11 cellular contexts compared by ENCODE assay signal in the genomic region with DNA sequence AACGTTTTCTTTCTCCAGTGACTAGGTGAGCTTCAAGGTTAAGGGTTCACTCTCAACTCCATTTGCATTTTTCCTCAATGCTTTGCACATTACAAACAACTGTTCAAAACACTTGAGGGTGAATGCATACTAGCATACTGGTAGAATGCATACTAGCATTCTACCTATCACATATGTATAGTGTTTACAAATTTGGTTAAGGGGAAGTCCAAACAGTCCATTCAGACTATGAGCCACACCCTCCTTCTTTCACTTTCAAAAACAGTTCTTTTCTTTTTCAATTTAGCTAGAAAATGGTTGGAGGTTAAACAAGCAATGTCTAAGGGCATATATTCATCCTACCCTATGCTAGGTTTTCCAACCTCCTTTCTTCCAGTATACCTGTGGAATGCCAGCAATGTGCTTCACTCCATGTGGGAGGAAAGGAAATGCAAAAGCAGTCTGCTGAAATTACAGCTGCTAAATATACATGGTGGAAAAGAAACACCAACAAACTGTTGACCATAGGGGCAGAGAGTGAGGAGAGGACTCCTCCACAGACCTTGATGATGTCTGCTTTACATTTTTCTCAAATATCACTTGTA.
DNase-seq lines count a peak whose midpoint lies in the region; ATAC-seq and TF ChIP-seq lines count a peak whose summit lies in the region.
"Had no signal": no experiment of that assay in that cellular context is flagged by ENCODE, and none has a peak within 500 bp of the region (broad histone marks: within the 10 kb centered on the region; RNA-seq: fewer than 3 reads in every experiment).

No MANE protein-coding gene starts in this region.

- H3K4me3 Mint-ChIP-seq in endothelial cell (ENCODE audit: unreplicated experiment) (peak overlapping the region; percentile 87), Calu3 (ENCODE audit: low read depth, unreplicated experiment) (no peak overlapping the region)
- H3K4me3 Mint-ChIP-seq: type B pancreatic cell had no signal

- no peak overlapping the region for H3K27ac ChIP-seq in SJCRH30

- BruUV-seq in Calu3 (replicated peaks; lab: Mats Ljungman, UMichigan): no TSS peak

- no peaks in the 10 kb centered on the region for H3K27me3 ChIP-seq in SJCRH30

- H3K36me3 Mint-ChIP-seq in endothelial cell (ENCODE audit: low read depth, unreplicated experiment) (peaks cover 91% of the 10 kb centered on the region), Calu3 (ENCODE audit: insufficient read depth, unreplicated experiment) (peaks cover 15% of the 10 kb centered on the region)

- CTCF ChIA-PET in Calu3 (lab: Charles Lee): no interaction called here

- H3K27ac Mint-ChIP-seq in endothelial cell (ENCODE audit: unreplicated experiment) (no peak overlapping the region), Calu3 (ENCODE audit: unreplicated experiment) (no peak overlapping the region)
- H3K27ac Mint-ChIP-seq: type B pancreatic cell had no signal

- no peak overlapping the region for H3K4me3 ChIP-seq in SJCRH30

- H3K4me1 Mint-ChIP-seq in endothelial cell (ENCODE audit: unreplicated experiment) (peaks cover 14% of the 10 kb centered on the region), Calu3 (ENCODE audit: low read depth, unreplicated experiment) (no peaks in the 10 kb centered on the region)

- H3K27me3 Mint-ChIP-seq in endothelial cell (ENCODE audit: unreplicated experiment): peaks cover 25% of the 10 kb centered on the region
- no peaks in the 10 kb centered on the region for H3K27me3 Mint-ChIP-seq in Calu3 (ENCODE audit: unreplicated experiment)
- H3K27me3 Mint-ChIP-seq: type B pancreatic cell had no signal

- no peaks in the 10 kb centered on the region; the same call in 1 of the 2 replicates for H3K9me3 ChIP-seq in SJCRH30 (replicated peaks)

- H3K9me3 Mint-ChIP-seq in endothelial cell (ENCODE audit: unreplicated experiment) (no peaks in the 10 kb centered on the region), Calu3 (ENCODE audit: low read depth, unreplicated experiment) (no peaks in the 10 kb centered on the region)

- H3K36me3 ChIP-seq in SJCRH30: peaks cover 91% of the 10 kb centered on the region

- intact Hi-C loops in Calu3 (cut with micrococcal nuclease; ENCODE audit: unreplicated experiment): no loop called here

- ATAC-seq in GM18520 (IDR thresholded peaks at IDR 0.05; ENCODE audit: unreplicated experiment) (peak; percentile 96), GM21526 (IDR thresholded peaks at IDR 0.05; ENCODE audit: low FRiP score, unreplicated experiment) (peak; percentile 97), HG03196 (IDR thresholded peaks at IDR 0.05; ENCODE audit: unreplicated experiment) (peak; percentile 86)

- no peaks in the 10 kb centered on the region for H3K4me1 ChIP-seq in SJCRH30

- TF ChIP-seq CTCF in endothelial cell (IDR thresholded peaks at IDR 0.05; ENCODE audit: unreplicated experiment) (no peak), Calu3 (IDR thresholded peaks at IDR 0.05; ENCODE audit: unreplicated experiment) (no peak)

- DNase-seq in endothelial cell (ENCODE audit: low spot score) (no peak), Calu3 (no peak), SJCRH30 (no peak), germinal center (ENCODE audit: low spot score) (no peak), NCI-H748 treated with DMSO at 0.1 percent for 48 hours (lab: John Stamatoyannopoulos, UW) (no peak)
- DNase-seq: activated CD4-positive, alpha-beta T cell treated with anti-CD3 and anti-CD28 coated beads, Interleukin-2, amount 50 U/mL, for 4 hours; IMR-90 had no signal
